In genomic region chrX:57132046-57132445, GRCh38 we compare ENCODE assay signal across 7 cellular contexts. TPM values are rescaled to one million over a fixed set of nuclear protein-coding genes. Genes with fewer than 3 reads are reported as not detected.
"Had no signal": no experiment of that assay in that cellular context is flagged by ENCODE, and none has a peak within 500 bp of the region (broad histone marks: within the 10 kb centered on the region; RNA-seq: fewer than 3 reads in every experiment).

No MANE protein-coding gene starts in this region.

- H3K4me3 ChIP-seq: GM12878 had no signal

- DNase-seq: GDM1, GF-D8 had no signal

- ATAC-seq: GM12878 had no signal

- FAIRE-seq: G401.6, GM12878, GM12891, GM19239 had no signal

RNA-seq across cellular contexts. Expression of gene SPIN2A, which starts 5.2 kb away (rescaled TPM):
- total RNA-seq: G401 had no signal
